ENCODE assay signal across 1 cellular context in genomic region chr1:8883510-8883909, GRCh38.
TF ChIP-seq lines count a peak whose summit lies in the region.

No MANE protein-coding gene starts in this region.

TF ChIP-seq in HCT116, 20 proteins besides CTCF, POLR2A, EP300 and RAD21:
- TF ChIP-seq ZBTB33 (IDR thresholded peaks at IDR 0.05; ENCODE audit: extremely low read depth, insufficient replicate concordance, low read length) (no peak), ATF3 (IDR thresholded peaks at IDR 0.05) (no peak), ELF1 (IDR thresholded peaks at IDR 0.05; ENCODE audit: borderline replicate concordance, low read depth) (no peak), POLR2AphosphoS5 (IDR thresholded peaks at IDR 0.05; ENCODE audit: low read depth, low read length) (no peak), FOSL1 (IDR thresholded peaks at IDR 0.05; ENCODE audit: low read depth) (no peak), YY1 (IDR thresholded peaks at IDR 0.05; ENCODE audit: extremely low read depth, insufficient replicate concordance, low read depth, low read length) (no peak), ZFX (IDR thresholded peaks at IDR 0.05) (no peak), ZNF274 (IDR thresholded peaks at IDR 0.05; ENCODE audit: low read depth, low read length) (no peak), CEBPB (IDR thresholded peaks at IDR 0.05; ENCODE audit: low read depth) (no peak), SP1 (IDR thresholded peaks at IDR 0.05; ENCODE audit: low read depth) (no peak), MAX (IDR thresholded peaks at IDR 0.05) (no peak), EZH2phosphoT487 (IDR thresholded peaks at IDR 0.05; ENCODE audit: borderline replicate concordance) (no peak), JUND (IDR thresholded peaks at IDR 0.05) (no peak), CBX3 (IDR thresholded peaks at IDR 0.05; ENCODE audit: low read depth) (no peak)
TF ChIP-seq in HCT116: peak in this region for 0.
